ENCODE assay signal across 10 cellular contexts in genomic region chr9:123360161-123361085, GRCh38. TPM values are rescaled to one million over a fixed set of nuclear protein-coding genes. Genes with fewer than 3 reads are reported as not detected.
DNase-seq lines count a peak whose midpoint lies in the region; ATAC-seq and TF ChIP-seq lines count a peak whose summit lies in the region.
"Had no signal": no experiment of that assay in that cellular context is flagged by ENCODE, and none has a peak within 500 bp of the region (broad histone marks: within the 10 kb centered on the region; RNA-seq: fewer than 3 reads in every experiment).

No MANE protein-coding gene starts in this region.

- H3K4me3 Mint-ChIP-seq in activated B cell treated with CpG ODN at 0.5 μM for 24 hours (no peak overlapping the region), type B pancreatic cell (peak overlapping the region; percentile 76)
- H3K4me3 Mint-ChIP-seq: activated T-cell treated with anti-CD3 and anti-CD28 coated beads, Interleukin-2, amount 50 U/mL, for 4 hours had no signal

- POLR2A ChIA-PET in activated B cell treated with CpG ODN at 0.5 μM for 24 hours (lab: Charles Lee), result no interaction called here

- H3K27ac Mint-ChIP-seq in activated B cell treated with CpG ODN at 0.5 μM for 24 hours, result peak overlapping the region; percentile 41
- H3K27ac Mint-ChIP-seq in type B pancreatic cell, result peak overlapping the region; percentile 72

- H3K27ac ChIP-seq in layer of hippocampus (ENCODE audit: low read depth, low read length), result peak overlapping the region; percentile 76

- intact Hi-C loops in activated B cell treated with CpG ODN at 0.5 μM for 24 hours (cut with micrococcal nuclease), result no loop called here

- in situ Hi-C loops in Caki2 (cut with HindIII; ENCODE audit: low pct_unique_long_range_greater_than_20kb, low sequenced_read_pairs), result no loop called here

- no peaks in the 10 kb centered on the region for H3K27me3 ChIP-seq in layer of hippocampus (ENCODE audit: control insufficient read depth, insufficient read depth, low read length)

- no peaks in the 10 kb centered on the region for H3K36me3 Mint-ChIP-seq in activated B cell treated with CpG ODN at 0.5 μM for 24 hours (ENCODE audit: low read depth)
- H3K36me3 Mint-ChIP-seq in type B pancreatic cell, result no peaks in the 10 kb centered on the region

- CTCF ChIA-PET in activated B cell treated with CpG ODN at 0.5 μM for 24 hours (lab: Charles Lee), result no interaction called here

- TF ChIP-seq CTCF in activated B cell treated with CpG ODN at 0.5 μM for 24 hours (IDR thresholded peaks at IDR 0.05) (no peak), type B pancreatic cell (conservative IDR thresholded peaks at IDR 0.05) (no peak)

- H3K9me3 Mint-ChIP-seq in activated B cell treated with CpG ODN at 0.5 μM for 24 hours (no peaks in the 10 kb centered on the region), type B pancreatic cell (no peaks in the 10 kb centered on the region)
- H3K9me3 Mint-ChIP-seq: activated T-cell treated with anti-CD3 and anti-CD28 coated beads, Interleukin-2, amount 50 U/mL, for 4 hours had no signal

- H3K4me1 Mint-ChIP-seq in activated B cell treated with CpG ODN at 0.5 μM for 24 hours (peaks cover 16% of the 10 kb centered on the region), type B pancreatic cell (ENCODE audit: unreplicated experiment) (peaks cover 56% of the 10 kb centered on the region)

- DNase-seq in Caki2 (ENCODE audit: low read depth), result peak; percentile 62
- DNase-seq in activated B cell treated with CpG ODN at 0.5 μM for 24 hours, result peak; percentile 52
- DNase-seq in type B pancreatic cell (ENCODE audit: extremely low spot score, unreplicated experiment), result peak; percentile 93
- no peak for DNase-seq in NCI-H2081 (lab: John Stamatoyannopoulos, UW)
- DNase-seq in C1 segment of cervical spinal cord (lab: John Stamatoyannopoulos, UW), result no peak
- DNase-seq: activated T-cell treated with anti-CD3 and anti-CD28 coated beads, Interleukin-2, amount 50 U/mL, for 4 hours had no signal

- ATAC-seq in HG03342 (IDR thresholded peaks at IDR 0.05; ENCODE audit: unreplicated experiment) (peak; percentile 53), activated B cell treated with CpG ODN at 0.5 μM for 24 hours (ENCODE audit: low read depth) (peak; percentile 90), GM18867 (IDR thresholded peaks at IDR 0.05; ENCODE audit: unreplicated experiment) (no peak)

- no peaks in the 10 kb centered on the region for H3K27me3 Mint-ChIP-seq in activated B cell treated with CpG ODN at 0.5 μM for 24 hours
- peaks cover 3% of the 10 kb centered on the region for H3K27me3 Mint-ChIP-seq in type B pancreatic cell

RNA-seq across cellular contexts. Expression of gene CRB2, which starts 4.4 kb away (rescaled TPM):
- not detected in 2 replicates for total RNA-seq in Caki2 (2014; rRNA removed; shearing (Covaris generic); ENCODE audit: low replicate concordance)
- total RNA-seq in activated B cell treated with CpG ODN at 0.5 μM for 24 hours (1.0 and 1.2 TPM in 2 replicates), type B pancreatic cell (ENCODE audit: low replicate concordance) (1.1 and 61.1 TPM in 2 replicates)
- total RNA-seq: mononuclear cell had no signal

Comparison
In these comparisons a context has a peak if more than half of its experiments do, and no peak if none do; other contexts are left out.
1. DNase-seq: peak in Caki2 (single experiment), activated B cell treated with CpG ODN at 0.5 μM for 24 hours (single experiment) and type B pancreatic cell (single experiment); none in NCI-H2081 (0 of 2) and C1 segment of cervical spinal cord (0 of 14).